In the genomic region with DNA sequence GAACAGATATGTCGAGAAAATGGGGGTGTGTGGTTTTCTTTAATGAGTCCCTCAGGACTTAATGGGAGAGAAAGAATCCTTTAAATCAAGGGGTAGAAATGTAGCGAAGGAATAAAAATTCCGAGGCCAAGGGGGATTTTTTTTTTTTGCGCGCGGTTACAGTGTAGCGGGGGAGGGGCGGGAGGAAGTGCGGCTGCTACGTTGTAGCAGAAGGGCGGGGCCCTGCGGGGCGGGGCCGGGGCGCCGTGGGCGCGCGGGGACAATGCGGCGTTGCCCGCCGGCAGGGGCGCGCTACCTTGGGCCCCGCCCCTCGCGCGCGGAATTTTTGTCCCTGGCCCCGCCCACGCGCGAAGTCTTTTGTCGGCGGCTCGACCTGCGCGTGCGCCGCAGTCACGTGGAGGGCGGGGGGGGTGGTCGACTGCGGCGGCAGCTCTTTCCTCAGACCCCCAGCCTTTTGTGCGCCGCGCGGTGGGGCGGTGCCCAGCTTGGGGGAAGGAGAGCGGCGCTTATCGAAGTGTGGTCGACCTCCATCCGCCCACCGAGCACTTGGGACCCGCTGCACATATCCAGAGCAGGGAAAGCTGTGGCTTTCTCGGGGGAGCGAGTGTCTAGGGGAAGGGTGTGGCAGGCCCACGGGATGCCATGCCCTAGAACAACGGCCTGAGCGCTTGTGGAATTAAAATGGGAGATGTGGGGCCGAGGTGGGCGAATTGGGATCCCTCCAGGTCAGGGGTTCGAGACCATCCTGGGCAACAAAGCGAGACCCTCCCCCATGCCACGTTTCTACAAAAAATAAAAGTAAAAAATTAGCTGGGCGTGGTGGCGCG, we compare ENCODE assay signal across 9 cellular contexts. TPM values are rescaled to one million over a fixed set of nuclear protein-coding genes. Genes with fewer than 3 reads are reported as not detected.
DNase-seq lines count a peak whose midpoint lies in the region; ATAC-seq, FAIRE-seq and TF ChIP-seq lines count a peak whose summit lies in the region.
"Had no signal": no experiment of that assay in that cellular context is flagged by ENCODE, and none has a peak within 500 bp of the region (broad histone marks: within the 10 kb centered on the region; RNA-seq: fewer than 3 reads in every experiment).

No MANE protein-coding gene starts in this region.

- H3K27me3 ChIP-seq in pancreas, result no peaks in the 10 kb centered on the region
- H3K27me3 ChIP-seq in thymus (ENCODE audit: control insufficient read depth, insufficient read depth), result no peaks in the 10 kb centered on the region

- no peaks in the 10 kb centered on the region for H3K27me3 Mint-ChIP-seq in CD14-positive monocyte (ENCODE audit: low read depth in 3 of 3)
- H3K27me3 Mint-ChIP-seq in activated naive CD8-positive, alpha-beta T cell treated with anti-CD3 and anti-CD28 coated beads for 36 hours, result peaks cover 16% of the 10 kb centered on the region

- peak overlapping the region; percentile 90 to 99 (median 97) for H3K27ac Mint-ChIP-seq in CD14-positive monocyte
- peak overlapping the region; percentile 100 for H3K27ac Mint-ChIP-seq in activated naive CD8-positive, alpha-beta T cell treated with anti-CD3 and anti-CD28 coated beads for 36 hours

- intact Hi-C loops in CD14-positive monocyte (cut with micrococcal nuclease) (loop anchor here (1.0 to 10.0 kb wide), 5 partner anchors 35 to 239 kb away; a partner anchor contains a TSS), Right ventricle myocardium inferior (cut with DNase I) (loop anchor here (1.0 to 10.0 kb wide), 5 partner anchors 21 to 237 kb away; a partner anchor contains a TSS), pancreas (cut with DNase I) (loop anchor here in 2 of 3 donors (2.0 to 10.0 kb wide), 3 partner anchors 39 to 177 kb away; no protein-coding TSS in a partner anchor)

- 3 to 5% methylated on average over 60 to 71 of the region's 71 CpGs for WGBS in pancreas, 2 donors
- under 1% methylated on average over 71 of the region's 71 CpGs for WGBS in thymus

- no peaks in the 10 kb centered on the region for H3K9me3 Mint-ChIP-seq in CD14-positive monocyte
- H3K9me3 Mint-ChIP-seq in activated naive CD8-positive, alpha-beta T cell treated with anti-CD3 and anti-CD28 coated beads for 36 hours, result peaks cover 1% of the 10 kb centered on the region

- peak overlapping the region; percentile 97 to 98 for H3K4me3 Mint-ChIP-seq in CD14-positive monocyte
- H3K4me3 Mint-ChIP-seq in activated naive CD8-positive, alpha-beta T cell treated with anti-CD3 and anti-CD28 coated beads for 36 hours, result peak overlapping the region; percentile 97

- H3K4me1 ChIP-seq in pancreas, result peaks cover 8 to 12% (median 8%) of the 10 kb centered on the region in 3 donors
- H3K4me1 ChIP-seq in thymus (ENCODE audit: control insufficient read depth, insufficient read depth, low read length), result peaks cover 9% of the 10 kb centered on the region

- H3K36me3 ChIP-seq in pancreas (peaks cover 0 to 24% (median 11%) of the 10 kb centered on the region in 3 donors), thymus (ENCODE audit: control insufficient read depth, insufficient read depth) (peaks cover 33% of the 10 kb centered on the region)

- ATAC-seq in GM21381 (IDR thresholded peaks at IDR 0.05; ENCODE audit: unreplicated experiment) (peak; percentile 33), Right ventricle myocardium inferior (peak; percentile 78), pancreas (peak; percentile 70 to 80 (median 74))

- FAIRE-seq in pancreas (lab: Jason Lieb, UNC), result no peak
- FAIRE-seq: TTC549 had no signal

- peak overlapping the region; percentile 63 to 84 (median 84) for H3K4me3 ChIP-seq in pancreas
- peak overlapping the region; percentile 95 for H3K4me3 ChIP-seq in thymus (ENCODE audit: low read length)

- TF ChIP-seq CTCF in CD14-positive monocyte (IDR thresholded peaks at IDR 0.05) (peak; percentile 42), pancreas (IDR thresholded peaks at IDR 0.05) (peak in 3 of 4 donors; percentile 42 to 49 (median 47))

- no peaks in the 10 kb centered on the region for H3K9me3 ChIP-seq in pancreas
- H3K9me3 ChIP-seq in thymus (ENCODE audit: control insufficient read depth), result no peaks in the 10 kb centered on the region

- DNase-seq in CD14-positive monocyte (ENCODE audit: low spot score) (peak; percentile 89), NCI-H1105 treated with DMSO at 0.1 percent for 48 hours (lab: John Stamatoyannopoulos, UW) (peak; percentile 85), SKM-1 treated with dmso at 0.1 percent for 144 hours (lab: John Stamatoyannopoulos, UW; ENCODE audit: unreplicated experiment) (peak; percentile 85), Right ventricle myocardium inferior (ENCODE audit: missing footprints) (peak; percentile 95), pancreas (peak; percentile 87 to 95 (median 92))
- DNase-seq in activated naive CD8-positive, alpha-beta T cell treated with anti-CD3 and anti-CD28 coated beads for 36 hours, result peak; percentile 98

- peaks cover 52% of the 10 kb centered on the region for H3K4me1 Mint-ChIP-seq in CD14-positive monocyte
- peaks cover 48% of the 10 kb centered on the region for H3K4me1 Mint-ChIP-seq in activated naive CD8-positive, alpha-beta T cell treated with anti-CD3 and anti-CD28 coated beads for 36 hours

- peaks cover 31 to 38% of the 10 kb centered on the region in 2 donors for H3K36me3 Mint-ChIP-seq in CD14-positive monocyte
- peaks cover 67% of the 10 kb centered on the region for H3K36me3 Mint-ChIP-seq in activated naive CD8-positive, alpha-beta T cell treated with anti-CD3 and anti-CD28 coated beads for 36 hours

- H3K27ac ChIP-seq in pancreas (peak overlapping the region; percentile 79 to 97 (median 86)), thymus (ENCODE audit: low read depth) (peak overlapping the region; percentile 94)

RNA-seq across cellular contexts. Expression of a gene that starts 1.3 kb away (rescaled TPM):
- polyA plus RNA-seq in CD14-positive monocyte (10 to 100 TPM; 48.4 to 57.0 TPM), pancreas (100 to 1,000 TPM in 1 of 2 donors, 10 to 100 TPM in 1; 67.9 to 111 TPM), thymus (137 TPM)
- 1,000 to 10,000 TPM; 1,515 to 1,538 TPM for total RNA-seq in activated naive CD8-positive, alpha-beta T cell treated with anti-CD3 and anti-CD28 coated beads for 36 hours
- total RNA-seq in Right ventricle myocardium inferior (254 TPM), pancreas (100 to 1,000 TPM in 4 of 6 donors, 10 to 100 TPM in 2; 66.1 to 171 (median 116) TPM)

RNA-seq across cellular contexts. Expression of a gene that starts 4.3 kb away (rescaled TPM):
- under 1 TPM; 0.27 to 0.34 TPM for polyA plus RNA-seq in CD14-positive monocyte
- 10 to 100 TPM; 63.2 to 67.0 TPM for total RNA-seq in activated naive CD8-positive, alpha-beta T cell treated with anti-CD3 and anti-CD28 coated beads for 36 hours
- 13.1 TPM for total RNA-seq in Right ventricle myocardium inferior
- total RNA-seq in pancreas, result 10 to 100 TPM; 12.3 to 18.7 (median 13.5) TPM
- polyA plus RNA-seq in pancreas, result 10 to 100 TPM; 18.9 to 28.0 TPM
- polyA plus RNA-seq in thymus, result 21.6 TPM

RNA-seq across cellular contexts. Expression of a gene that starts 21.1 kb away (rescaled TPM):
- polyA plus RNA-seq in CD14-positive monocyte (100 to 1,000 TPM; 124 to 153 TPM), pancreas (100 to 1,000 TPM; 123 to 151 TPM), thymus (157 TPM)
- total RNA-seq in activated naive CD8-positive, alpha-beta T cell treated with anti-CD3 and anti-CD28 coated beads for 36 hours, result 100 to 1,000 TPM; 104 to 107 TPM
- total RNA-seq in Right ventricle myocardium inferior (240 TPM), pancreas (10 to 100 TPM; 45.7 to 92.2 (median 51.3) TPM)

RNA-seq across cellular contexts. Expression of a gene that starts 22.9 kb away (rescaled TPM):
- polyA plus RNA-seq in CD14-positive monocyte (10 to 100 TPM; 30.6 to 53.2 TPM), pancreas (100 to 1,000 TPM in 1 of 2 donors, 10 to 100 TPM in 1; 99.4 to 174 TPM), thymus (39.7 TPM)
- 100 to 1,000 TPM; 295 to 310 TPM for total RNA-seq in activated naive CD8-positive, alpha-beta T cell treated with anti-CD3 and anti-CD28 coated beads for 36 hours
- total RNA-seq in Right ventricle myocardium inferior (19.2 TPM), pancreas (10 to 100 TPM; 23.0 to 87.5 (median 41.3) TPM)

RNA-seq across cellular contexts. Expression of a gene that starts 30.6 kb away (rescaled TPM):
- polyA plus RNA-seq in CD14-positive monocyte, result 10 to 100 TPM; 25.9 to 35.0 TPM
- 10 to 100 TPM; 19.7 to 20.2 TPM for total RNA-seq in activated naive CD8-positive, alpha-beta T cell treated with anti-CD3 and anti-CD28 coated beads for 36 hours
- total RNA-seq in Right ventricle myocardium inferior, result 5.7 TPM
- total RNA-seq in pancreas, result 1 to 10 TPM; 3.3 to 7.9 (median 4.6) TPM
- 10 to 100 TPM; 18.2 to 23.6 TPM for polyA plus RNA-seq in pancreas
- 10.4 TPM for polyA plus RNA-seq in thymus

Comparison
In these comparisons a context has a peak if more than half of its experiments do, and no peak if none do; other contexts are left out.
1. Peak in every context shown above with its lines: DNase-seq, ATAC-seq, H3K4me3 ChIP-seq and H3K27ac ChIP-seq.